20 cellular contexts compared by ENCODE assay signal in genomic region chr3:115663414-115663813, GRCh38. TPM values are rescaled to one million over a fixed set of nuclear protein-coding genes. Genes with fewer than 3 reads are reported as not detected.
"Had no signal": no experiment of that assay in that cellular context is flagged by ENCODE, and none has a peak within 500 bp of the region (broad histone marks: within the 10 kb centered on the region; RNA-seq: fewer than 3 reads in every experiment).

No MANE protein-coding gene starts in this region.

- H3K36me3 ChIP-seq: heart right ventricle, left ventricle myocardium inferior, lower lobe of right lung, pancreas, right lobe of liver had no signal

- H3K27ac Mint-ChIP-seq: memory B cell; mesothelial cell of epicardium; progenitor cell of endocrine pancreas; stimulated activated naive B cell treated with anti-CD40 and anti-IgM and Interleukin-4, amounts not matched to agents 10 μg/mL and 1 μg/mL and 100 μg/mL, for 72 hours had no signal

- H3K27me3 Mint-ChIP-seq: memory B cell had no signal

- H3K9me3 Mint-ChIP-seq: memory B cell; mesothelial cell of epicardium; natural killer cell treated with Interleukin-12 subunit alpha and Interleukin-12 subunit beta and Interleukin-15 and Interleukin-18, amount 100 ng/mL, for 72 hours; stimulated activated naive B cell treated with anti-CD40 and anti-IgM and Interleukin-4, amounts not matched to agents 10 μg/mL and 1 μg/mL and 100 μg/mL, for 72 hours had no signal

- H3K4me3 Mint-ChIP-seq: memory B cell; mesothelial cell of epicardium; natural killer cell treated with Interleukin-12 subunit alpha and Interleukin-12 subunit beta and Interleukin-15 and Interleukin-18, amount 100 ng/mL, for 72 hours; stimulated activated naive B cell treated with anti-CD40 and anti-IgM and Interleukin-4, amounts not matched to agents 10 μg/mL and 1 μg/mL and 100 μg/mL, for 72 hours had no signal

- H3K9me3 ChIP-seq: heart right ventricle, left ventricle myocardium inferior, lower lobe of right lung, pancreas, right lobe of liver had no signal

- DNase-seq: cortex of kidney; dorsolateral prefrontal cortex; effector memory CD4-positive, alpha-beta T cell; heart right ventricle; hypothalamus; islet precursor cell; left ventricle myocardium inferior; lower lobe of right lung; occipital lobe; pancreas; retina; right lobe of liver; stimulated activated CD4-positive, alpha-beta T cell treated with anti-CD3 and anti-CD28 coated beads, Interleukin-4, amount 100 ng/mL, for 1 hour; stimulated activated naive B cell treated with anti-CD40 and anti-IgM and Interleukin-4, amounts not matched to agents 10 μg/mL and 1 μg/mL and 100 μg/mL, for 72 hours; trophoblast cell had no signal

- H3K4me1 ChIP-seq: pancreas, right lobe of liver had no signal

- H3K27me3 ChIP-seq: heart right ventricle, pancreas, right lobe of liver had no signal

- ATAC-seq: esophagus mucosa; heart right ventricle; lower lobe of right lung; natural killer cell treated with Interleukin-12 subunit alpha and Interleukin-12 subunit beta and Interleukin-15 and Interleukin-18, amount 100 ng/mL, for 72 hours; pancreas; right lobe of liver; stimulated activated naive B cell treated with anti-CD40 and anti-IgM and Interleukin-4, amounts not matched to agents 10 μg/mL and 1 μg/mL and 100 μg/mL, for 72 hours had no signal

- H3K4me3 ChIP-seq: dorsolateral prefrontal cortex, heart right ventricle, left ventricle myocardium inferior, lower lobe of right lung, pancreas, right lobe of liver had no signal

- H3K36me3 Mint-ChIP-seq: memory B cell; mesothelial cell of epicardium; natural killer cell treated with Interleukin-12 subunit alpha and Interleukin-12 subunit beta and Interleukin-15 and Interleukin-18, amount 100 ng/mL, for 72 hours; stimulated activated naive B cell treated with anti-CD40 and anti-IgM and Interleukin-4, amounts not matched to agents 10 μg/mL and 1 μg/mL and 100 μg/mL, for 72 hours had no signal

- H3K27ac ChIP-seq: heart right ventricle, left ventricle myocardium inferior, lower lobe of right lung, pancreas, right lobe of liver had no signal

RNA-seq across cellular contexts. Expression of gene GAP43, which starts 40.1 kb away (rescaled TPM):
- total RNA-seq: esophagus mucosa, lower lobe of right lung, right lobe of liver had no signal
